Comparison of ENCODE assay signal across 1 cellular context in genomic region chr19:14770944-14771839, GRCh38.
TF ChIP-seq lines count a peak whose summit lies in the region.

No MANE protein-coding gene starts in this region.

TF ChIP-seq in GM12878, 131 proteins besides CTCF, POLR2A, EP300 and RAD21:
- TF ChIP-seq MEF2B (IDR thresholded peaks at IDR 0.05; ENCODE audit: partially characterized antibody, poor library complexity, severe bottlenecking) (peak; percentile 54), SREBF2 (IDR thresholded peaks at IDR 0.05; ENCODE audit: low read length) (no peak)
